Comparison of ENCODE assay signal across 20 cellular contexts in the genomic region with DNA sequence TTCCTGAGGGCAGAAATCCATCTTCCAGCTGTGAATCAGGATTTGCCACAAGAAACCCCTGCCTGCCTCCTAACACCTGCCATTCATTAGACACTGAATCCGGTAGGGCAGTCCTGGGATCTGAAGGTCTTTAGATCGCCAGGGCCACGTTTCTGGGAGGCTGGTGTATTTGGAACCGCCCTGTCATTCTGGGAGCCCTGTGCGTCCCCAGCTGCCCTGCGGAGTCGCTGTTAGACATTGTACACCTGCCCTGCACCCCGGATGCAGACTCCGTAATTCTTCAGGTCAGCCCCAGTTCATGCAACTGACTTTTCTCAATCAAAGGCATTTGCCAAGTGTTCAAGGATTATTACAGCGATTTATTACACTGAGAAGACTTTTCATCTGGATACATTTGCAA.
"Had no signal": no experiment of that assay in that cellular context is flagged by ENCODE, and none has a peak within 500 bp of the region (broad histone marks: within the 10 kb centered on the region; RNA-seq: fewer than 3 reads in every experiment).

No MANE protein-coding gene starts in this region.

- H2AFZ ChIP-seq: neural progenitor cell had no signal

- H3K4me2 ChIP-seq: neural progenitor cell, smooth muscle cell had no signal

- H3K4me1 Mint-ChIP-seq: immature natural killer cell; memory B cell; mesothelial cell of epicardium; natural killer cell; stimulated activated memory B cell treated with anti-CD40 and anti-IgM and Interleukin-4, amounts not matched to agents 10 μg/mL and 1 μg/mL and 100 μg/mL, for 72 hours had no signal

- H3K27ac ChIP-seq: foreskin keratinocyte, left ventricle myocardium inferior, lower lobe of right lung, neural progenitor cell, ovary, right atrium auricular region, tibial artery, upper lobe of left lung, uterus had no signal

- H3K27me3 ChIP-seq: neural progenitor cell, ovary, right atrium auricular region, tibial artery, upper lobe of left lung, uterus had no signal

- DNase-seq: dermis blood vessel endothelial cell; erythroblast; foreskin keratinocyte; immature natural killer cell; left ventricle myocardium inferior; lower lobe of right lung; natural killer cell; nucleus accumbens; ovary; stimulated activated CD4-positive, alpha-beta T cell treated with anti-CD3 and anti-CD28 coated beads, Interleukin-4, amount 100 ng/mL, for 24 hours; tibial artery; uterus had no signal

- H3K4me1 ChIP-seq: foreskin keratinocyte, lower lobe of right lung, right atrium auricular region, uterus had no signal

- H3K4me3 ChIP-seq: left ventricle myocardium inferior, lower lobe of right lung, neural progenitor cell, ovary, right atrium auricular region, smooth muscle cell, tibial artery, upper lobe of left lung, uterus had no signal

- H3K36me3 ChIP-seq: left ventricle myocardium inferior, lower lobe of right lung, neural progenitor cell, ovary, right atrium auricular region, tibial artery, upper lobe of left lung, uterus had no signal

- H3K9me3 Mint-ChIP-seq: memory B cell; natural killer cell; stimulated activated memory B cell treated with anti-CD40 and anti-IgM and Interleukin-4, amounts not matched to agents 10 μg/mL and 1 μg/mL and 100 μg/mL, for 72 hours; stimulated activated naive CD8-positive, alpha-beta T cell treated with anti-CD3 and anti-CD28 coated beads, Interleukin-15, Interleukin-2, amounts not matched to agents 100 ng/mL and 50 ng/mL, for 24 hours had no signal

- H3K36me3 Mint-ChIP-seq: immature natural killer cell; memory B cell; mesothelial cell of epicardium; natural killer cell; neural progenitor cell; stimulated activated memory B cell treated with anti-CD40 and anti-IgM and Interleukin-4, amounts not matched to agents 10 μg/mL and 1 μg/mL and 100 μg/mL, for 72 hours had no signal

- ATAC-seq: foreskin keratinocyte; lower lobe of right lung; natural killer cell; stimulated activated memory B cell treated with anti-CD40 and anti-IgM and Interleukin-4, amounts not matched to agents 10 μg/mL and 1 μg/mL and 100 μg/mL, for 72 hours had no signal

- H3K4me3 Mint-ChIP-seq: immature natural killer cell; memory B cell; mesothelial cell of epicardium; natural killer cell; neural progenitor cell; stimulated activated memory B cell treated with anti-CD40 and anti-IgM and Interleukin-4, amounts not matched to agents 10 μg/mL and 1 μg/mL and 100 μg/mL, for 72 hours; stimulated activated naive CD8-positive, alpha-beta T cell treated with anti-CD3 and anti-CD28 coated beads, Interleukin-15, Interleukin-2, amounts not matched to agents 100 ng/mL and 50 ng/mL, for 24 hours had no signal

- H3K9me3 ChIP-seq: left ventricle myocardium inferior, lower lobe of right lung, ovary, right atrium auricular region, tibial artery, upper lobe of left lung, uterus had no signal

- H3K27ac Mint-ChIP-seq: immature natural killer cell; memory B cell; mesothelial cell of epicardium; natural killer cell; neural progenitor cell; stimulated activated memory B cell treated with anti-CD40 and anti-IgM and Interleukin-4, amounts not matched to agents 10 μg/mL and 1 μg/mL and 100 μg/mL, for 72 hours; stimulated activated naive CD8-positive, alpha-beta T cell treated with anti-CD3 and anti-CD28 coated beads, Interleukin-15, Interleukin-2, amounts not matched to agents 100 ng/mL and 50 ng/mL, for 24 hours had no signal
